ENCODE assay signal across 14 cellular contexts in the genomic region with DNA sequence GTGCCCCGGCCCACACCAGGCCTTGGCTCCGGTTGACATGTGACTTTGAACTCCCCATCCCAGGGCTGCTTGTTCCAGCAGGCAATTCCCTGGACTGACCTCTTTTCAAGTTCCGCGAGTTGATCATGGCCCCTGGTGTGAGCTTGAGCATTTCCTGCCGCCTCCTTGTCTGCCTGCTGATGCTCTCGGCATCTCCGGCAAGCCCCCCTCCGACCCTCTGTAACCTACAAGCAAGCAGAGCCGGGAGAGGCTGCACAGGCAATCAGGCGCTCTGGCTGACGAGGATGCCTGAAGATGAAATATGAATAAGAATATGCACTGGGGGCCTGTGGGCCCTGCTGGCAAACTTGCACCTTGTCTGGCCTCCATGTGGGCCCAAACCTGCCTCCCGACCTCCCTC.
DNase-seq lines count a peak whose midpoint lies in the region; ATAC-seq and TF ChIP-seq lines count a peak whose summit lies in the region.
"Had no signal": no experiment of that assay in that cellular context is flagged by ENCODE, and none has a peak within 500 bp of the region (broad histone marks: within the 10 kb centered on the region; RNA-seq: fewer than 3 reads in every experiment).

No MANE protein-coding gene starts in this region.

- H3K4me1 ChIP-seq in H9 (ENCODE audit: insufficient read depth, low read length): no peaks in the 10 kb centered on the region; the same call in 1 of the 2 replicates
- no peaks in the 10 kb centered on the region for H3K4me1 ChIP-seq in endodermal cell (ENCODE audit: control insufficient read depth, insufficient read depth, low read length)
- no peaks in the 10 kb centered on the region for H3K4me1 ChIP-seq in mesendoderm (ENCODE audit: control insufficient read depth, low read depth, low read length)

- no peak overlapping the region for H3K56ac ChIP-seq in H9 (ENCODE audit: insufficient read length, low read depth, low read length)
- no peak overlapping the region for H3K56ac ChIP-seq in mesendoderm (ENCODE audit: low read length)

- no peak overlapping the region for H3K27ac ChIP-seq in H9 (ENCODE audit: insufficient read length, low read depth, low read length)
- H3K27ac ChIP-seq in endodermal cell (ENCODE audit: low read depth, low read length): no peak overlapping the region
- no peak overlapping the region for H3K27ac ChIP-seq in mesendoderm (ENCODE audit: low read depth, low read length)

- H2BK15ac ChIP-seq in H9 (ENCODE audit: low read depth, low read length) (no peak overlapping the region), mesendoderm (replicated peaks; ENCODE audit: low read depth) (no peak overlapping the region)

- H3K4me1 Mint-ChIP-seq in H9 (peaks cover 22 to 35% of the 10 kb centered on the region in 2 experiments), endodermal cell (no peaks in the 10 kb centered on the region)
- H3K4me1 Mint-ChIP-seq: CD4-positive, alpha-beta memory T cell had no signal

- H3K4ac ChIP-seq in H9 (ENCODE audit: low read depth, low read length): no peak overlapping the region
- no peak overlapping the region for H3K4ac ChIP-seq in mesendoderm (ENCODE audit: low read depth, low read length)

- H4K91ac ChIP-seq in H9 (ENCODE audit: insufficient read length, low read depth, low read length): no peak overlapping the region

- H3K4me3 Mint-ChIP-seq in H9 (no peak overlapping the region), endodermal cell (no peak overlapping the region)
- H3K4me3 Mint-ChIP-seq: CD4-positive, alpha-beta memory T cell had no signal

- WGBS in H9 (ENCODE audit: extremely low coverage, insufficient read length, low lambda C conversion rate): no CpG with 5 or more reads among the region's 12 CpGs
- WGBS in endodermal cell (ENCODE audit: insufficient coverage in 1 of 2, insufficient read length in 1 of 2), 2 experiments: 75 to 88% methylated on average over 7 to 12 of the region's 12 CpGs
- no CpG with 5 or more reads among the region's 12 CpGs for WGBS in mesendoderm (ENCODE audit: extremely low coverage, insufficient coverage, low lambda C conversion rate)

- TF ChIP-seq CTCF in H9 (conservative IDR thresholded peaks at IDR 0.05) (no peak), endodermal cell (conservative IDR thresholded peaks at IDR 0.05) (no peak)

- no peaks in the 10 kb centered on the region for H4K20me1 ChIP-seq in H9 (ENCODE audit: control insufficient read depth, insufficient read depth, insufficient read length)

- H2AFZ ChIP-seq in H9 (ENCODE audit: low read length): no peak overlapping the region

- H3K4me2 ChIP-seq in H9 (ENCODE audit: insufficient read depth, insufficient read length, low read length) (no peak overlapping the region), mesendoderm (ENCODE audit: low read length) (no peak overlapping the region)

- H3K9ac ChIP-seq in H9 (ENCODE audit: extremely low read depth, insufficient read length, low read length): no peak overlapping the region
- no peak overlapping the region for H3K9ac ChIP-seq in endodermal cell (ENCODE audit: extremely low read depth, low read length, poor library complexity, severe bottlenecking)
- H3K9ac ChIP-seq in mesendoderm (ENCODE audit: low read length): no peak overlapping the region

- DNase-seq in H9 (no peak), endodermal cell (peak; percentile 61), mesendoderm (peak; percentile 26), NCI-H1436 (lab: John Stamatoyannopoulos, UW) (no peak), dermis blood vessel endothelial cell (no peak)
- DNase-seq: C1 segment of cervical spinal cord; Calu3; CD4-positive, alpha-beta memory T cell; COR-L47; DMS53; DMS79 treated with DMSO at 0.1 percent for 48 hours; GF-D8; HCEC 1CT had no signal

- no peak overlapping the region for H2BK12ac ChIP-seq in H9 (ENCODE audit: insufficient read length, low read depth, low read length)

- H3K9me3 ChIP-seq in H9 (ENCODE audit: control insufficient read depth, low read depth, low read length) (no peaks in the 10 kb centered on the region), endodermal cell (ENCODE audit: control insufficient read depth, low read length) (no peaks in the 10 kb centered on the region)

- H3K18ac ChIP-seq in H9 (ENCODE audit: insufficient read length, low read depth, low read length): no peak overlapping the region
- H3K18ac ChIP-seq in mesendoderm (ENCODE audit: low read length): no peak overlapping the region

- no peak overlapping the region for H2BK120ac ChIP-seq in H9 (ENCODE audit: low read depth, low read length, poor library complexity, severe bottlenecking)
- no peak overlapping the region for H2BK120ac ChIP-seq in mesendoderm (ENCODE audit: low read depth, low read length)

- H2BK20ac ChIP-seq in H9 (ENCODE audit: low read depth, low read length, poor library complexity, severe bottlenecking): no peak overlapping the region

- H3K36me3 ChIP-seq in endodermal cell (ENCODE audit: control insufficient read depth, insufficient read depth, low read length) (no peaks in the 10 kb centered on the region), mesendoderm (ENCODE audit: control insufficient read depth, insufficient read depth, low read length) (no peaks in the 10 kb centered on the region)

- H2BK5ac ChIP-seq in H9 (ENCODE audit: insufficient read length, low read length): no peak overlapping the region
- no peak overlapping the region for H2BK5ac ChIP-seq in mesendoderm (ENCODE audit: low read length)

- H3K23me2 ChIP-seq in H9 (ENCODE audit: insufficient read length, low read depth, low read length, poor library complexity, severe bottlenecking): no peaks in the 10 kb centered on the region

- H3K4me3 ChIP-seq in endodermal cell (ENCODE audit: low read length): no peak overlapping the region
- no peak overlapping the region for H3K4me3 ChIP-seq in mesendoderm (ENCODE audit: low read length)

- H3K27me3 Mint-ChIP-seq in H9 (ENCODE audit: low read depth): peaks cover 8% of the 10 kb centered on the region
- no peaks in the 10 kb centered on the region for H3K27me3 Mint-ChIP-seq in endodermal cell (ENCODE audit: insufficient read depth)

- peak overlapping the region; percentile 11; the same call in 1 of the 2 replicates for H3K14ac ChIP-seq in H9 (ENCODE audit: insufficient read depth, low read length)

- H3K27me3 ChIP-seq in H9 (ENCODE audit: insufficient read depth, low read length): no peaks in the 10 kb centered on the region
- H3K27me3 ChIP-seq in endodermal cell (ENCODE audit: control insufficient read depth, insufficient read depth, low read length, poor library complexity, severe bottlenecking): no peaks in the 10 kb centered on the region
- no peaks in the 10 kb centered on the region for H3K27me3 ChIP-seq in mesendoderm (ENCODE audit: insufficient read depth, low read length, poor library complexity)

- no peaks in the 10 kb centered on the region for H3K79me1 ChIP-seq in H9 (ENCODE audit: insufficient read depth, low read depth, low read length, poor library complexity, severe bottlenecking)
- H3K79me1 ChIP-seq in mesendoderm (ENCODE audit: low read length): no peaks in the 10 kb centered on the region

- H3K79me2 ChIP-seq in H9 (ENCODE audit: insufficient read depth, low read length) (no peaks in the 10 kb centered on the region), mesendoderm (ENCODE audit: control insufficient read depth, insufficient read depth, low read length) (no peaks in the 10 kb centered on the region)

- H3K23ac ChIP-seq in H9 (ENCODE audit: insufficient read length, low read depth, low read length): no peak overlapping the region
- no peak overlapping the region for H3K23ac ChIP-seq in mesendoderm (ENCODE audit: low read length)

- H2AK5ac ChIP-seq in H9 (ENCODE audit: insufficient read length, low read length): no peak overlapping the region
- H2AK5ac ChIP-seq in mesendoderm (ENCODE audit: low read length): no peak overlapping the region

- H3K9me3 Mint-ChIP-seq in H9: no peaks in the 10 kb centered on the region
- H3K9me3 Mint-ChIP-seq in endodermal cell: no peaks in the 10 kb centered on the region

- no peak for ATAC-seq in GM18909 (IDR thresholded peaks at IDR 0.05; ENCODE audit: poor library complexity, unreplicated experiment)

- H3T11ph ChIP-seq in H9 (ENCODE audit: low read length): no peak overlapping the region

- no peaks in the 10 kb centered on the region for H3K36me3 Mint-ChIP-seq in H9 (ENCODE audit: insufficient read depth in 1 of 3, low read depth in 3 of 3)
- no peaks in the 10 kb centered on the region for H3K36me3 Mint-ChIP-seq in endodermal cell (ENCODE audit: low read depth)
- H3K36me3 Mint-ChIP-seq: CD4-positive, alpha-beta memory T cell had no signal

- peak overlapping the region in 1 of 3 experiments; percentile 69; a peak in 2 of 7 replicates for H3K27ac Mint-ChIP-seq in H9
- no peak overlapping the region for H3K27ac Mint-ChIP-seq in endodermal cell
- H3K27ac Mint-ChIP-seq: CD4-positive, alpha-beta memory T cell had no signal

- H4K5ac ChIP-seq in H9 (ENCODE audit: insufficient read length, low read depth, low read length): no peak overlapping the region
- H4K5ac ChIP-seq in mesendoderm (ENCODE audit: low read length): no peak overlapping the region

- H4K8ac ChIP-seq in H9 (replicated peaks; ENCODE audit: insufficient read length, low read depth, low read length): no peak overlapping the region
- H4K8ac ChIP-seq in mesendoderm (ENCODE audit: low read depth, low read length): no peak overlapping the region

Comparison
In these comparisons a context has a peak if more than half of its experiments do, and no peak if none do; other contexts are left out.
1. DNase-seq: peak in endodermal cell (single experiment) and mesendoderm (single experiment); none in H9 (single experiment), NCI-H1436 (single experiment) and dermis blood vessel endothelial cell (single experiment).